19 cellular contexts compared by ENCODE assay signal in the genomic region with DNA sequence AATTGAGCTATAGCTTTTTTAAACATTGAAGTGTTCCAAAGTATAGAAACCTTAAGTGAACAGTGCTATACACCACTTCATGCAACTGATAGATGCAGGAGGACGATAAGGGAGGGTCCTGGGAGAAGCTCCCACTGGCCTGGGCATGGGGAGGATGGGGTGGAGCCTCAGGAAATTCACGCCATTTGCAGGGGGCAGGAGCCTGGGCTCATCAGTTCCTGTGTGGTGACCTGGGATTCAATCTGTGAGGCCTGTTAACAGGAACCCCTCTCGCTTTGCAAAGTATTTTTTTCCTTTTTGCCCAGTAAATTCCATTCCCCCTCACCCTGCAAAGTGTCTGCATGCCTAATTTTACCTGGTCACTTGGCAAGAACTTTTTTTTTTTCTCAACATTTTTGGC. TPM values are rescaled to one million over a fixed set of nuclear protein-coding genes. Genes with fewer than 3 reads are reported as not detected.
DNase-seq lines count a peak whose midpoint lies in the region; ATAC-seq and TF ChIP-seq lines count a peak whose summit lies in the region.
"Had no signal": no experiment of that assay in that cellular context is flagged by ENCODE, and none has a peak within 500 bp of the region (broad histone marks: within the 10 kb centered on the region; RNA-seq: fewer than 3 reads in every experiment).

No MANE protein-coding gene starts in this region.

- no peaks in the 10 kb centered on the region for H4K20me1 ChIP-seq in SK-N-SH (ENCODE audit: insufficient read depth)

- H3K27me3 ChIP-seq in SK-N-SH (ENCODE audit: insufficient read depth) (no peaks in the 10 kb centered on the region), iPS DF 6.9 (ENCODE audit: control insufficient read depth, insufficient read depth, low read length) (no peaks in the 10 kb centered on the region), transverse colon (no peaks in the 10 kb centered on the region)

- POLR2A ChIA-PET in SK-N-SH (lab: Yijun Ruan, JAX) = no interaction called here

- H3K9ac ChIP-seq in SK-N-SH = no peak overlapping the region

- 77% methylated on average over 3 of the region's 3 CpGs for WGBS in SK-N-SH (ENCODE audit: low lambda C conversion rate)
- WGBS in iPS DF 6.9 (ENCODE audit: insufficient coverage, insufficient read length) = no CpG with 5 or more reads among the region's 3 CpGs
- 85 to 92% methylated on average over 2 to 3 of the region's 3 CpGs for whole genome bisulfite sequencing in transverse colon (ENCODE audit: low coverage in 1 of 2), 2 donors

- H3K4me1 ChIP-seq in SK-N-SH (ENCODE audit: control insufficient read depth in 1 of 2, insufficient read depth in 2 of 2, low read depth in 1 of 2, low read length in 1 of 2) = peaks cover 0 to 2% of the 10 kb centered on the region in 2 experiments; a peak in 2 of 4 replicates
- peaks cover 5% of the 10 kb centered on the region for H3K4me1 ChIP-seq in iPS DF 6.9 (ENCODE audit: control insufficient read depth, insufficient read depth, low read length)
- H3K4me1 ChIP-seq in transverse colon = no peaks in the 10 kb centered on the region

- TF ChIP-seq POLR2A in transverse colon (IDR thresholded peaks at IDR 0.05) = no peak

- H3K4me3 ChIP-seq in SK-N-SH (ENCODE audit: low read depth in 2 of 2, low read length in 1 of 2) (no peak overlapping the region), iPS DF 6.9 (ENCODE audit: low read length) (no peak overlapping the region), transverse colon (no peak overlapping the region)

- H3K27ac ChIP-seq in SK-N-SH (ENCODE audit: low read depth in 2 of 2, low read length in 1 of 2) (no peak overlapping the region), VCaP (peak overlapping the region; percentile 66), iPS DF 6.9 (ENCODE audit: low read length) (peak overlapping the region; percentile 42), transverse colon (no peak overlapping the region)
- H3K27ac ChIP-seq: 22Rv1, RWPE1 had no signal

- H3K79me2 ChIP-seq in SK-N-SH (ENCODE audit: insufficient read depth) = no peaks in the 10 kb centered on the region

- in situ Hi-C loops in transverse colon (cut with MboI; ENCODE audit: low pct_ligation_motif_present in 1 of 4, low pct_unique_long_range_greater_than_20kb in 1 of 4, low sequenced_read_pairs in 3 of 4) = no loop called here

- H3K4me2 ChIP-seq in SK-N-SH = no peak overlapping the region

- H3K9me3 ChIP-seq in SK-N-SH (no peaks in the 10 kb centered on the region), iPS DF 6.9 (ENCODE audit: control insufficient read depth, insufficient read depth, low read length) (no peaks in the 10 kb centered on the region; the same call in 1 of the 2 replicates), transverse colon (no peaks in the 10 kb centered on the region)

- H2AFZ ChIP-seq in SK-N-SH (ENCODE audit: low read depth) = no peak overlapping the region

- no peaks in the 10 kb centered on the region for H3F3A ChIP-seq in SK-N-SH (replicated peaks; ENCODE audit: insufficient read depth)

- peak; percentile 15 for DNase-seq in SK-N-SH
- DNase-seq in iPS DF 6.9 (ENCODE audit: low read depth, low spot score) = no peak
- DNase-seq in amygdala (lab: John Stamatoyannopoulos, UW) = no peak
- no peak for DNase-seq in transverse colon
- no peak for DNase-seq in T-helper 1 cell
- DNase-seq: AML-193, DND-41, GDM1, GOT3, NCI-H1417 treated with DMSO at 0.1 percent for 48 hours, NCI-H187 treated with DMSO at 0.1 percent for 48 hours, NCI-H226, NCI-H524, PC-3 had no signal

- no peak for TF ChIP-seq EP300 in SK-N-SH (IDR thresholded peaks at IDR 0.05; ENCODE audit: borderline replicate concordance in 1 of 2, low read depth in 1 of 2, low read length in 1 of 2)
- TF ChIP-seq EP300 in transverse colon (IDR thresholded peaks at IDR 0.05; ENCODE audit: low read depth) = no peak

- intact Hi-C loops in transverse colon (cut with DNase I; ENCODE audit: low total_unique reads) = no loop called here

- no peak for TF ChIP-seq CTCF in SK-N-SH (IDR thresholded peaks at IDR 0.05)
- TF ChIP-seq CTCF in VCaP (conservative IDR thresholded peaks at IDR 0.05) = no peak
- no peak for TF ChIP-seq CTCF in transverse colon (IDR thresholded peaks at IDR 0.05)

- H3K9me2 ChIP-seq in SK-N-SH = no peaks in the 10 kb centered on the region

- no peak for TF ChIP-seq RAD21 in SK-N-SH (IDR thresholded peaks at IDR 0.05; ENCODE audit: low read length)

- H3K36me3 ChIP-seq in SK-N-SH (replicated peaks in 1 of 2; ENCODE audit: control insufficient read depth in 1 of 2, insufficient read depth in 2 of 2, low read length in 1 of 2) = no peaks in the 10 kb centered on the region
- H3K36me3 ChIP-seq in iPS DF 6.9 (ENCODE audit: control insufficient read depth, insufficient read depth, low read length) = no peaks in the 10 kb centered on the region
- no peaks in the 10 kb centered on the region for H3K36me3 ChIP-seq in transverse colon

- CTCF ChIA-PET in SK-N-SH (lab: Yijun Ruan, JAX) = interaction anchor here (1.0 kb wide), 1 partner anchor 117 kb away, joined by 3 read pairs; no protein-coding TSS in a partner anchor

- ATAC-seq in SK-N-SH treated with all-trans-retinoic acid at 6 μM for 48 hours (no peak), GM18517 (IDR thresholded peaks at IDR 0.05; ENCODE audit: unreplicated experiment) (no peak)
- ATAC-seq: PC-3 had no signal

TF ChIP-seq in SK-N-SH, 30 proteins besides CTCF, POLR2A, EP300 and RAD21 (continues in another document):
- TF ChIP-seq, protein P1, sequence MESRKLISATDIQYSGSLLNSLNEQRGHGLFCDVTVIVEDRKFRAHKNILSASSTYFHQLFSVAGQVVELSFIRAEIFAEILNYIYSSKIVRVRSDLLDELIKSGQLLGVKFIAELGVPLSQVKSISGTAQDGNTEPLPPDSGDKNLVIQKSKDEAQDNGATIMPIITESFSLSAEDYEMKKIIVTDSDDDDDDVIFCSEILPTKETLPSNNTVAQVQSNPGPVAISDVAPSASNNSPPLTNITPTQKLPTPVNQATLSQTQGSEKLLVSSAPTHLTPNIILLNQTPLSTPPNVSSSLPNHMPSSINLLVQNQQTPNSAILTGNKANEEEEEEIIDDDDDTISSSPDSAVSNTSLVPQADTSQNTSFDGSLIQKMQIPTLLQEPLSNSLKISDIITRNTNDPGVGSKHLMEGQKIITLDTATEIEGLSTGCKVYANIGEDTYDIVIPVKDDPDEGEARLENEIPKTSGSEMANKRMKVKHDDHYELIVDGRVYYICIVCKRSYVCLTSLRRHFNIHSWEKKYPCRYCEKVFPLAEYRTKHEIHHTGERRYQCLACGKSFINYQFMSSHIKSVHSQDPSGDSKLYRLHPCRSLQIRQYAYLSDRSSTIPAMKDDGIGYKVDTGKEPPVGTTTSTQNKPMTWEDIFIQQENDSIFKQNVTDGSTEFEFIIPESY (IDR thresholded peaks at IDR 0.05; ENCODE audit: borderline replicate concordance, low read depth) = no peak
- TF ChIP-seq POLR2AphosphoS5 (IDR thresholded peaks at IDR 0.05; ENCODE audit: low read depth, low read length) = no peak
- no peak for TF ChIP-seq RCOR1 (IDR thresholded peaks at IDR 0.05; ENCODE audit: low read length)
- TF ChIP-seq NFIC (IDR thresholded peaks at IDR 0.05; ENCODE audit: borderline replicate concordance) = no peak
- no peak for TF ChIP-seq MXI1 (IDR thresholded peaks at IDR 0.05; ENCODE audit: low read depth, low read length)
- no peak for TF ChIP-seq SMC3 (IDR thresholded peaks at IDR 0.05; ENCODE audit: low read depth, low read length)
- no peak for TF ChIP-seq JUND (IDR thresholded peaks at IDR 0.05)
- TF ChIP-seq FOSL2 (IDR thresholded peaks at IDR 0.05; ENCODE audit: borderline replicate concordance, low read depth) = no peak
- TF ChIP-seq NRF1 (IDR thresholded peaks at IDR 0.05; ENCODE audit: low read depth, low read length) = no peak

TF ChIP-seq in SK-N-SH treated with all-trans-retinoic acid at 6 μM for 48 hours, 23 proteins besides CTCF, POLR2A, EP300 and RAD21:
- TF ChIP-seq TOX (CRISPR knock-in tag; IDR thresholded peaks at IDR 0.05; ENCODE audit: borderline replicate concordance) = no peak
- TF ChIP-seq ZNF70 (CRISPR knock-in tag; IDR thresholded peaks at IDR 0.05) = no peak
- TF ChIP-seq TCF4 (CRISPR knock-in tag; IDR thresholded peaks at IDR 0.05; ENCODE audit: borderline replicate concordance) = no peak
- TF ChIP-seq SNAI2 (CRISPR knock-in tag; IDR thresholded peaks at IDR 0.05) = no peak
- TF ChIP-seq, protein P2, sequence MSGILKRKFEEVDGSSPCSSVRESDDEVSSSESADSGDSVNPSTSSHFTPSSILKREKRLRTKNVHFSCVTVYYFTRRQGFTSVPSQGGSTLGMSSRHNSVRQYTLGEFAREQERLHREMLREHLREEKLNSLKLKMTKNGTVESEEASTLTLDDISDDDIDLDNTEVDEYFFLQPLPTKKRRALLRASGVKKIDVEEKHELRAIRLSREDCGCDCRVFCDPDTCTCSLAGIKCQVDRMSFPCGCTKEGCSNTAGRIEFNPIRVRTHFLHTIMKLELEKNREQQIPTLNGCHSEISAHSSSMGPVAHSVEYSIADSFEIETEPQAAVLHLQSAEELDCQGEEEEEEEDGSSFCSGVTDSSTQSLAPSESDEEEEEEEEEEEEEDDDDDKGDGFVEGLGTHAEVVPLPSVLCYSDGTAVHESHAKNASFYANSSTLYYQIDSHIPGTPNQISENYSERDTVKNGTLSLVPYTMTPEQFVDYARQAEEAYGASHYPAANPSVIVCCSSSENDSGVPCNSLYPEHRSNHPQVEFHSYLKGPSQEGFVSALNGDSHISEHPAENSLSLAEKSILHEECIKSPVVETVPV (CRISPR knock-in tag; IDR thresholded peaks at IDR 0.05) = no peak
- TF ChIP-seq GLIS3 (CRISPR knock-in tag; IDR thresholded peaks at IDR 0.05) = no peak
- TF ChIP-seq ZFP3 (CRISPR knock-in tag; IDR thresholded peaks at IDR 0.05) = no peak

RNA-seq across cellular contexts. Expression of a gene that starts 11.0 kb away (rescaled TPM):
- polyA plus RNA-seq in SK-N-SH (2012; rRNA removed) = 17.9 and 20.9 TPM in 2 replicates
- 22.3 TPM in 2 replicates for polyA plus RNA-seq in SK-N-SH (2012; cell fraction: cytosol; rRNA removed)
- 13.8 and 36.6 TPM in 2 replicates for polyA plus RNA-seq in SK-N-SH (2012; cell fraction: nucleus; rRNA removed)
- total RNA-seq in transverse colon = 10 to 100 TPM; 15.7 to 39.9 (median 29.3) TPM

Comparison
In these comparisons a context has a peak if more than half of its experiments do, and no peak if none do; other contexts are left out.
1. H3K27ac ChIP-seq: peak in VCaP (single experiment) and iPS DF 6.9 (single experiment); none in SK-N-SH (0 of 2) and transverse colon (0 of 4).